1 cellular context compared by ENCODE assay signal in the genomic region with DNA sequence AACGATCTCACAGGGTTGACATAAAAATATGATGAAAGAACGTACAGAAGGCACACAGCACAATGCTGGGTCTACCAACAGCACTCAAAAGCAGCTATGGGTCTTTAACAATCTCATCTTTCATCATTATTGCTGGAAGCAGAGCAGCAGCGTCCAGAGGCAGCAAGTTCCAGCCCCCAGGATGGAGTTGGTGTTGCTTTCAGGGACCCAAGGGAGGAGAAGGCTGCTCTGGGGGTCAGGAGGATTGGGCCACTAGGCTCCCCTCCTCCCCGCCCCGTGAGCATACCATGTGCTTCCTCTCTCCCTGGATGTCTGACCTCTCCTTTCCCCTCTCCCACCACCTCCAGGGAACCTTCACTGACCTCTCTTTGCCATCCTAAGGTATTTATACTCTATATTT.
TF ChIP-seq lines count a peak whose summit lies in the region.

No MANE protein-coding gene starts in this region.

TF ChIP-seq in HEK293T, 16 proteins besides CTCF, POLR2A, EP300 and RAD21 (continued from another document):
- no peak for TF ChIP-seq CTBP1 (IDR thresholded peaks at IDR 0.05; ENCODE audit: borderline replicate concordance)
- TF ChIP-seq ARNT (IDR thresholded peaks at IDR 0.05), result no peak
- TF ChIP-seq ZNF384 (IDR thresholded peaks at IDR 0.05), result no peak
